In genomic region chr3:185586644-185586964, GRCh38 we compare ENCODE assay signal across 8 cellular contexts. TPM values are rescaled to one million over a fixed set of nuclear protein-coding genes. Genes with fewer than 3 reads are reported as not detected.
DNase-seq lines count a peak whose midpoint lies in the region; TF ChIP-seq lines count a peak whose summit lies in the region.

No MANE protein-coding gene starts in this region.

- H3K4me2 ChIP-seq in fibroblast of lung (ENCODE audit: extremely low read depth, insufficient read depth, low read length) = peak overlapping the region; percentile 100

- no peaks in the 10 kb centered on the region for H3K36me3 ChIP-seq in fibroblast of lung (ENCODE audit: control insufficient read depth, insufficient read depth, low read length)

- CTCF ChIA-PET in RWPE1 (lab: Yijun Ruan, JAX) = interaction anchor here (0.5 to 1.2 kb wide), 8 partner anchors 12 to 441 kb away, joined by 3 to 9 read pairs (median 4); no protein-coding TSS in a partner anchor

- H3K79me2 ChIP-seq in fibroblast of lung (ENCODE audit: control insufficient read depth, insufficient read depth, low read length) = peaks cover 14% of the 10 kb centered on the region

- no peaks in the 10 kb centered on the region for H3K27me3 ChIP-seq in fibroblast of lung (ENCODE audit: control insufficient read depth, insufficient read depth, low read length)

- DNase-seq in NCI-H82 (lab: John Stamatoyannopoulos, UW) = peak; percentile 59
- no peak for DNase-seq in NCI-H82 treated with DMSO at 0.1 percent for 48 hours (lab: John Stamatoyannopoulos, UW; ENCODE audit: unreplicated experiment)
- DNase-seq in RWPE1 (ENCODE audit: low spot score) = no peak
- no peak for DNase-seq in fibroblast of lung (ENCODE audit: low read depth in 2 of 2)
- DNase-seq in putamen (ENCODE audit: low spot score) = peak; percentile 26
- DNase-seq in NCI-H146 (lab: John Stamatoyannopoulos, UW) = no peak
- no peak for DNase-seq in NCI-H2196 treated with DMSO at 0.1 percent for 48 hours (lab: John Stamatoyannopoulos, UW; ENCODE audit: unreplicated experiment)
- no peak for DNase-seq in posterior vena cava (ENCODE audit: low spot score)

- H3K27ac ChIP-seq in RWPE1 = peak overlapping the region; percentile 82
- peak overlapping the region; percentile 96 for H3K27ac ChIP-seq in fibroblast of lung (ENCODE audit: insufficient read depth, low read length)

- POLR2A ChIA-PET in RWPE1 (lab: Yijun Ruan, JAX; ENCODE audit: low non-redundant PET) = interaction anchor here (0.6 to 1.7 kb wide), 2 partner anchors 26 to 89 kb away, joined by 3 read pairs; no protein-coding TSS in a partner anchor

- peak overlapping the region; percentile 88 to 98 (median 94) for H3K4me3 ChIP-seq in fibroblast of lung (replicated peaks in 1 of 4; ENCODE audit: control extremely low read depth in 1 of 4, insufficient read depth in 1 of 4, low read depth in 3 of 4, low read length in 4 of 4)

- no peak for TF ChIP-seq CTCF in RWPE1 (conservative IDR thresholded peaks at IDR 0.05; ENCODE audit: low read depth)
- no peak for TF ChIP-seq CTCF in fibroblast of lung (conservative IDR thresholded peaks at IDR 0.05 in 1 of 2, IDR thresholded peaks at IDR 0.05 in 1 of 2; ENCODE audit: low read depth in 1 of 2, low read length in 2 of 2)

- peaks cover 3% of the 10 kb centered on the region for H3K4me1 ChIP-seq in fibroblast of lung (ENCODE audit: control insufficient read depth, extremely low read depth, insufficient read depth, low read length)

- peak overlapping the region; percentile 62 for H2AFZ ChIP-seq in fibroblast of lung (ENCODE audit: low read length)

- H4K20me1 ChIP-seq in fibroblast of lung (ENCODE audit: control insufficient read depth, extremely low read depth, insufficient read depth, low read length) = no peaks in the 10 kb centered on the region

- intact Hi-C loops in posterior vena cava (cut with DNase I) = no loop called here

- H3K9me3 ChIP-seq in fibroblast of lung (ENCODE audit: control insufficient read depth, insufficient read depth, low read depth, low read length) = no peaks in the 10 kb centered on the region

- H3K9ac ChIP-seq in fibroblast of lung (ENCODE audit: insufficient read depth, low read length) = peak overlapping the region; percentile 97

RNA-seq across cellular contexts. Expression of gene SENP2, which starts 0.5 kb away (rescaled TPM):
- total RNA-seq in fibroblast of lung = 23.6 and 26.9 TPM in 2 replicates
- polyA plus RNA-seq in fibroblast of lung = 17.7 and 19.6 TPM in 2 replicates
- 17.1 and 20.7 TPM in 2 replicates for polyA plus RNA-seq in fibroblast of lung (2012)
- 0.43 and 3.0 TPM in 2 replicates for polyA minus RNA-seq in fibroblast of lung (ENCODE audit: low replicate concordance)
- total RNA-seq in posterior vena cava = 10 to 100 TPM; 29.3 to 33.0 TPM

RNA-seq across cellular contexts. Expression of gene LIPH, which starts 34.2 kb away (rescaled TPM):
- total RNA-seq in fibroblast of lung (under 0.01 TPM in 1 of 2 replicates, not detected in the other), posterior vena cava (under 1 TPM in 1 of 2 donors, not detected in 1; 0.19 TPM)
- polyA plus RNA-seq in fibroblast of lung = 0.06 and 0.32 TPM in 2 replicates
- polyA plus RNA-seq in fibroblast of lung (2012) = 0.09 and 0.83 TPM in 2 replicates
- not detected in 2 replicates for polyA minus RNA-seq in fibroblast of lung (ENCODE audit: low replicate concordance)

Comparison
In these comparisons a context has a peak if more than half of its experiments do, and no peak if none do; other contexts are left out.
1. DNase-seq: peak in NCI-H82 (single experiment) and putamen (single experiment); none in NCI-H82 treated with DMSO at 0.1 percent for 48 hours (single experiment), RWPE1 (single experiment), fibroblast of lung (0 of 2), NCI-H146 (single experiment), NCI-H2196 treated with DMSO at 0.1 percent for 48 hours (single experiment) and posterior vena cava (single experiment).